ENCODE assay signal across 19 cellular contexts in the genomic region with DNA sequence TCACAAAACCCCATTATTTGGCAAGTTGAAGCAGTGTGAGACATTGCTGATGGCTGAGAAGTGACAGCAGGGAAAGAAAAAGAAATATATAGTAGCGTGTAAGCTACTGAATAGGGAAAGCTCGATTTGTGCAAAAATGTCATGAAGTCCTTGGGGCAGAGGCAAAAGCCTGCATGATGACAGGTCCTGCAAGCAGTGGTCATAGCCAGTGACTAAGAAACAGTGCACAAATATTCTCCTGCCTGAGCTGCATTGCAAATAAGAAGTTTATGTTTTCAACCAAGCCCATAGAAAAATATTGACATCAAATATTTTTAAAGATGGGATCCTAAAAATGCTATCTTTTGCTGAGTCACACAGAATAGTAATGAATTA.
DNase-seq lines count a peak whose midpoint lies in the region; ATAC-seq, FAIRE-seq and TF ChIP-seq lines count a peak whose summit lies in the region.
"Had no signal": no experiment of that assay in that cellular context is flagged by ENCODE, and none has a peak within 500 bp of the region (broad histone marks: within the 10 kb centered on the region; RNA-seq: fewer than 3 reads in every experiment).

No MANE protein-coding gene starts in this region.

- no peaks in the 10 kb centered on the region for H4K20me1 ChIP-seq in Loucy (ENCODE audit: insufficient read depth, low read length, poor library complexity, severe bottlenecking)

- no peak overlapping the region for H3K27ac Mint-ChIP-seq in natural killer cell treated with Interleukin-12 subunit alpha and Interleukin-12 subunit beta and Interleukin-15 and Interleukin-18, amount 100 ng/mL, for 72 hours
- H3K27ac Mint-ChIP-seq: memory B cell had no signal

- no peaks in the 10 kb centered on the region for H3K9me3 Mint-ChIP-seq in natural killer cell treated with Interleukin-12 subunit alpha and Interleukin-12 subunit beta and Interleukin-15 and Interleukin-18, amount 100 ng/mL, for 72 hours

- H3K4me3 Mint-ChIP-seq in natural killer cell treated with Interleukin-12 subunit alpha and Interleukin-12 subunit beta and Interleukin-15 and Interleukin-18, amount 100 ng/mL, for 72 hours: no peak overlapping the region
- H3K4me3 Mint-ChIP-seq: memory B cell had no signal

- POLR2A ChIA-PET in A549 (lab: Yijun Ruan, JAX): no interaction called here

- H3K27ac ChIP-seq in A549: peak overlapping the region; percentile 55 to 59; a peak in 5 of 6 replicates
- no peak overlapping the region for H3K27ac ChIP-seq in foreskin keratinocyte
- no peak overlapping the region for H3K27ac ChIP-seq in heart left ventricle

- intact Hi-C loops in heart left ventricle (cut with DNase I) (no loop called here), left colon (cut with DNase I, micrococcal nuclease) (no loop called here)

- no peaks in the 10 kb centered on the region for H3K4me1 Mint-ChIP-seq in natural killer cell treated with Interleukin-12 subunit alpha and Interleukin-12 subunit beta and Interleukin-15 and Interleukin-18, amount 100 ng/mL, for 72 hours (ENCODE audit: low read depth in 2 of 2)
- H3K4me1 Mint-ChIP-seq: memory B cell had no signal

- H3K4me2 ChIP-seq in A549 (peak overlapping the region; percentile 57), Loucy (ENCODE audit: low read depth, low read length, poor library complexity, severe bottlenecking) (peak overlapping the region; percentile 46)

- H3K9me3 ChIP-seq in A549 (no peaks in the 10 kb centered on the region), Loucy (ENCODE audit: insufficient read depth, low read depth, low read length) (no peaks in the 10 kb centered on the region), heart left ventricle (peaks cover 0 to 5% (median 0%) of the 10 kb centered on the region in 12 donors)
- H3K9me3 ChIP-seq: transverse colon had no signal

- FAIRE-seq in A549 (lab: Jason Lieb, UNC): no peak
- FAIRE-seq: GM12878 had no signal

- DNase-seq in A549 (ENCODE audit: low read depth in 1 of 2, low spot score in 1 of 2) (peak in 1 of 2 experiments; percentile 22), astrocyte of the hippocampus (ENCODE audit: low read depth, low spot score) (peak; percentile 41), foreskin keratinocyte (no peak), heart left ventricle (no peak), left colon (no peak)
- no peak for DNase-seq in natural killer cell treated with Interleukin-12 subunit alpha and Interleukin-12 subunit beta and Interleukin-15 and Interleukin-18, amount 100 ng/mL, for 72 hours (ENCODE audit: low spot score)
- DNase-seq: activated CD4-positive, alpha-beta T cell treated with anti-CD3 and anti-CD28 coated beads for 1 hour; activated effector memory CD4-positive, alpha-beta T cell treated with Interleukin-2 at 50 U/mL for 16 hours; COR-L47; glutamatergic neuron; NCI-H2081; NCI-H524; stimulated activated CD4-positive, alpha-beta T cell treated with anti-CD3 and anti-CD28 coated beads, Interleukin-15, amount 100 ng/mL, for 24 hours; stimulated activated naive CD4-positive, alpha-beta T cell; transverse colon had no signal

- TF ChIP-seq POLR2A in A549 (IDR thresholded peaks at IDR 0.05; ENCODE audit: low read length) (no peak), heart left ventricle (IDR thresholded peaks at IDR 0.05) (no peak)

- TF ChIP-seq RAD21 in A549 (conservative IDR thresholded peaks at IDR 0.05 in 1 of 2, IDR thresholded peaks at IDR 0.05 in 1 of 2): no peak

- 35% methylated on average over 2 of the region's 2 CpGs for WGBS in A549 (ENCODE audit: missing lambda C conversion rate)
- 48 to 62% (median 55%) methylated on average over 2 of the region's 2 CpGs for WGBS in heart left ventricle, 4 donors

- H3K36me3 ChIP-seq in Loucy (ENCODE audit: insufficient read depth, low read length): no peaks in the 10 kb centered on the region
- H3K36me3 ChIP-seq in heart left ventricle: no peaks in the 10 kb centered on the region
- H3K36me3 ChIP-seq: transverse colon had no signal

- H3K4me3 ChIP-seq in A549 (no peak overlapping the region), Loucy (ENCODE audit: low read length, poor library complexity, severe bottlenecking) (no peak overlapping the region), heart left ventricle (no peak overlapping the region)
- H3K4me3 ChIP-seq: GM12878, transverse colon had no signal

- H3K27me3 ChIP-seq in Loucy (ENCODE audit: insufficient read depth, low read length, poor library complexity, severe bottlenecking) (no peaks in the 10 kb centered on the region), foreskin keratinocyte (no peaks in the 10 kb centered on the region), heart left ventricle (no peaks in the 10 kb centered on the region)
- H3K27me3 ChIP-seq: transverse colon had no signal

- no peaks in the 10 kb centered on the region for H3K27me3 Mint-ChIP-seq in natural killer cell treated with Interleukin-12 subunit alpha and Interleukin-12 subunit beta and Interleukin-15 and Interleukin-18, amount 100 ng/mL, for 72 hours
- H3K27me3 Mint-ChIP-seq: memory B cell had no signal

- no peaks in the 10 kb centered on the region for H3K9me2 ChIP-seq in Loucy (replicated peaks; ENCODE audit: low read depth, low read length)

- H3K36me3 Mint-ChIP-seq in natural killer cell treated with Interleukin-12 subunit alpha and Interleukin-12 subunit beta and Interleukin-15 and Interleukin-18, amount 100 ng/mL, for 72 hours: no peaks in the 10 kb centered on the region
- H3K36me3 Mint-ChIP-seq: memory B cell had no signal

- H3K4me1 ChIP-seq in A549 (peaks cover 20% of the 10 kb centered on the region; the same call in 2 of the 3 replicates), Loucy (ENCODE audit: insufficient read depth, low read length, poor library complexity, severe bottlenecking) (peaks cover 21% of the 10 kb centered on the region), foreskin keratinocyte (no peaks in the 10 kb centered on the region), heart left ventricle (no peaks in the 10 kb centered on the region)
- H3K4me1 ChIP-seq: transverse colon had no signal

- H3K9ac ChIP-seq in Loucy (ENCODE audit: low read depth, low read length, poor library complexity, severe bottlenecking): no peak overlapping the region

- no peaks in the 10 kb centered on the region for H3K79me2 ChIP-seq in Loucy (ENCODE audit: insufficient read depth, low read length)

- H2AFZ ChIP-seq in Loucy (ENCODE audit: low read length): peak overlapping the region; percentile 44; the same call in 1 of the 2 replicates

- TF ChIP-seq CTCF in A549 (IDR thresholded peaks at IDR 0.05) (no peak), Loucy (conservative IDR thresholded peaks at IDR 0.05; ENCODE audit: low read length) (no peak), foreskin keratinocyte (conservative IDR thresholded peaks at IDR 0.05) (no peak), heart left ventricle (IDR thresholded peaks at IDR 0.05) (no peak)

- CTCF ChIA-PET in A549 (lab: Yijun Ruan, JAX): interaction anchor here (0.6 kb wide), 1 partner anchor 262 kb away, joined by 3 read pairs; no protein-coding TSS in a partner anchor

- TF ChIP-seq EP300 in A549 (IDR thresholded peaks at IDR 0.05): no peak

- no peaks in the 10 kb centered on the region for H3F3A ChIP-seq in Loucy (ENCODE audit: low read depth)

- ATAC-seq in A549 (peak; percentile 55 to 76; a peak in 3 of 6 replicates), foreskin keratinocyte (peak; percentile 42), GM18498 (IDR thresholded peaks at IDR 0.05; ENCODE audit: unreplicated experiment) (no peak), heart left ventricle (no peak), left colon (no peak)
- no peak for ATAC-seq in natural killer cell treated with Interleukin-12 subunit alpha and Interleukin-12 subunit beta and Interleukin-15 and Interleukin-18, amount 100 ng/mL, for 72 hours
- ATAC-seq: GM12878 had no signal

TF ChIP-seq in A549, 52 proteins besides CTCF, POLR2A, EP300 and RAD21:
- TF ChIP-seq ESRRA (IDR thresholded peaks at IDR 0.05; ENCODE audit: borderline replicate concordance, low read length): no peak
- no peak for TF ChIP-seq RCOR1 (IDR thresholded peaks at IDR 0.05; ENCODE audit: low read depth, low read length)
- no peak for TF ChIP-seq TP53 (CRISPR knock-in tag; IDR thresholded peaks at IDR 0.05)
- TF ChIP-seq MAFK (IDR thresholded peaks at IDR 0.05; ENCODE audit: partially characterized antibody): peak; percentile 19

Comparison
In these comparisons a context has a peak if more than half of its experiments do, and no peak if none do; other contexts are left out.
1. ATAC-seq: peak in A549 (2 of 2) and foreskin keratinocyte (single experiment); none in natural killer cell treated with Interleukin-12 subunit alpha and Interleukin-12 subunit beta and Interleukin-15 and Interleukin-18, amount 100 ng/mL, for 72 hours (0 of 2), GM18498 (single experiment), heart left ventricle (0 of 4) and left colon (single experiment).
2. H3K27ac ChIP-seq: peak in A549 (2 of 2); none in foreskin keratinocyte (single experiment) and heart left ventricle (0 of 12).